Comparison of ENCODE assay signal across 8 cellular contexts in the genomic region with DNA sequence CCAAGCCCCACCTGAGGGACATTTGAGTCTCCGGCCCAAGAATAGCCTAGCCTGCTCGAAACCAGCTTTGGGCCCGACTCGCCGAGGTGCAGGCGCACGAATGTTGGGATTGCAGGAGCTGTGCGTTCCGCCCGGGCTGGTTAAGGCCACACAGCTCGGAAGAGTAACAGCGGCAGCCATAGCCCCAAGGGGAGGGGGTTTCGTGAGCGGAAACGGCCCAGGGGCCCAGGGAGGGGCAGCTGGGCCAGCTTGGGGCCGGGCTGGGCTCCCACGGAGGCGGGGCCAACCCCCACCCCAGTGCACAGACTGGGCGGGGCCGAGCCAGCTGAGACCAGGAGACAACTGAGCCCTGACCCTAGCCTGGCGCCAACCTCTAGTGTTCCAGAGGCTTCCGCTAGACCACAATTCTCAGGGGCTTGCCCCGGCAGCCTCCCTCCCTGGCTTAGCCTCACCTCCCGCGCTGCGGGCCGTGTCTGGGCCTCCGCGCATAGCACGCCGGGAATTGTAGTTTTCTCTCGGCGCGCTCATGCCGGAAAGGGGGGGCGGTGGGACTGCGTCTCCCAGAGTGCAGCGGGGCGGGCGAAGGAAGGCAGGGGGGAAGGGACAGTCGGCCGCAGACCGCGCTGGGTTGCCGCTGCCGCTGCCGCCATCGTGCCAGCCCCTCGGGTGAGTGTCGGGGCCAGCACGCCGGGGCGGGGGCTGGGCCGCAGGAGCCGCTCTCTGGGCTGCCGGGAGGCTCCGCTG. TPM values are rescaled to one million over a fixed set of nuclear protein-coding genes. Genes with fewer than 3 reads are reported as not detected.
A peak's percentile ranks its signal among the peaks of the same experiment; 100 is the strongest.
DNase-seq lines count a peak whose midpoint lies in the region; ATAC-seq, FAIRE-seq and TF ChIP-seq lines count a peak whose summit lies in the region.

TSS of gene NUTF2 (plus strand) at position 614 of the 744 bp plus-strand sequence. CDS start 18,198 bp downstream, outside the sequence.

- dilution Hi-C loops in endothelial cell of umbilical vein (cut with MboI; ENCODE audit: extremely low pct_ligation_motif_present, low sequenced_read_pairs): no loop called here

- H3K79me2 ChIP-seq in OCI-LY7 (ENCODE audit: insufficient read depth, low read depth, low read length) (peaks cover 80% of the 10 kb centered on the region), endothelial cell of umbilical vein (ENCODE audit: control insufficient read depth, insufficient read depth, low read length) (peaks cover 64% of the 10 kb centered on the region)

- no peaks in the 10 kb centered on the region for H3K9me3 ChIP-seq in OCI-LY7 (ENCODE audit: low read length)
- H3K9me3 ChIP-seq in endothelial cell of umbilical vein (replicated peaks; ENCODE audit: control insufficient read depth, insufficient read depth, low read length): no peaks in the 10 kb centered on the region

- intact Hi-C loops in OCI-LY7 (cut with micrococcal nuclease; ENCODE audit: unreplicated experiment) (loop anchor here (1.0 kb wide), 2 partner anchors 26 to 325 kb away; no protein-coding TSS in a partner anchor), endothelial cell of umbilical vein (cut with micrococcal nuclease) (loop anchor here (1.0 to 2.0 kb wide), 5 partner anchors 13 to 174 kb away; partner anchors contain the start of genes EDC4 and PSKH1)

- no peak for TF ChIP-seq CTCF in OCI-LY7 (conservative IDR thresholded peaks at IDR 0.05; ENCODE audit: low read length)
- no peak for TF ChIP-seq CTCF in endothelial cell of umbilical vein (IDR thresholded peaks at IDR 0.05; ENCODE audit: extremely low read depth in 1 of 2, insufficient read depth in 1 of 2, low read depth in 1 of 2, low read length in 2 of 2)

- no peaks in the 10 kb centered on the region for H3K9me2 ChIP-seq in OCI-LY7 (ENCODE audit: insufficient read depth, low read length)

- H3K27ac ChIP-seq in OCI-LY7 (ENCODE audit: low read depth, low read length, poor library complexity, severe bottlenecking): peak within 1 kb of the TSS; percentile 80
- H3K27ac ChIP-seq in endothelial cell of umbilical vein (ENCODE audit: insufficient read depth, low read depth, low read length): peak within 1 kb of the TSS; percentile 79

- H3K9ac ChIP-seq in endothelial cell of umbilical vein (replicated peaks; ENCODE audit: extremely low read depth, insufficient read depth, low read length): peak within 1 kb of the TSS; percentile 93

- H3K4me3 ChIP-seq in OCI-LY7 (ENCODE audit: low read depth, low read length, poor library complexity, severe bottlenecking): peak within 1 kb of the TSS; percentile 99
- peak within 1 kb of the TSS; percentile 71 to 81 (median 74) for H3K4me3 ChIP-seq in endothelial cell of umbilical vein (replicated peaks in 1 of 3; ENCODE audit: insufficient read depth in 1 of 3, low read depth in 1 of 3, low read length in 3 of 3)

- TF ChIP-seq POLR2A in endothelial cell of umbilical vein (IDR thresholded peaks at IDR 0.05; ENCODE audit: low read depth, low read length): peak; percentile 76

- BruUV-seq in OCI-LY7 (replicated peaks; lab: Mats Ljungman, UMichigan) (no TSS peak), endothelial cell of umbilical vein (replicated peaks; lab: Mats Ljungman, UMichigan) (no TSS peak)

- no peaks in the 10 kb centered on the region for H3K27me3 ChIP-seq in endothelial cell of umbilical vein (ENCODE audit: control insufficient read depth in 2 of 2, insufficient read depth in 2 of 2, low read length in 2 of 2)

- peaks cover 40% of the 10 kb centered on the region for H3K4me1 ChIP-seq in OCI-LY7 (ENCODE audit: insufficient read depth, low read length, poor library complexity, severe bottlenecking)
- H3K4me1 ChIP-seq in endothelial cell of umbilical vein (ENCODE audit: control insufficient read depth, extremely low read depth, insufficient read depth, low read length): peaks cover 32% of the 10 kb centered on the region

- H3K9me1 ChIP-seq in endothelial cell of umbilical vein (replicated peaks; ENCODE audit: control insufficient read depth, extremely low read depth, insufficient read depth, low read length): no peaks in the 10 kb centered on the region

- H3K4me2 ChIP-seq in OCI-LY7 (ENCODE audit: low read length) (peak within 1 kb of the TSS; percentile 98), endothelial cell of umbilical vein (ENCODE audit: insufficient read depth, low read length) (peak within 1 kb of the TSS; percentile 79)

- peak within 1 kb of the TSS; percentile 54; the same call in 1 of the 2 replicates for H2AFZ ChIP-seq in OCI-LY7 (ENCODE audit: low read length)
- peak within 1 kb of the TSS; percentile 74 for H2AFZ ChIP-seq in endothelial cell of umbilical vein (ENCODE audit: low read depth, low read length)

- peak; percentile 92 for DNase-seq in D341Med (ENCODE audit: low spot score)
- peak; percentile 96 for DNase-seq in HuH-7.5 (ENCODE audit: low spot score)
- peak; percentile 98 for DNase-seq in OCI-LY7 (ENCODE audit: low spot score)
- peak; percentile 91 for DNase-seq in activated T-cell treated with anti-CD3 and anti-CD28 coated beads for 1 hour (ENCODE audit: low read depth)
- peak; percentile 93 for DNase-seq in endothelial cell of umbilical vein (ENCODE audit: low read depth, low spot score)
- peak; percentile 91 for DNase-seq in middle frontal gyrus (ENCODE audit: extremely low spot score, low spot score)
- peak; percentile 84 to 87 for DNase-seq in stimulated activated CD8-positive, alpha-beta memory T cell treated with anti-CD3 and anti-CD28 coated beads, Interleukin-4, amount 100 ng/mL, for 1 hour (ENCODE audit: low read depth in 2 of 2, low spot score in 1 of 2)

- peak; percentile 87 for FAIRE-seq in endothelial cell of umbilical vein (lab: Jason Lieb, UNC)

- ATAC-seq in GM21515 (IDR thresholded peaks at IDR 0.05; ENCODE audit: unreplicated experiment): peak; percentile 48

- H3K36me3 ChIP-seq in OCI-LY7 (ENCODE audit: insufficient read depth, low read length): peaks cover 24% of the 10 kb centered on the region
- H3K36me3 ChIP-seq in endothelial cell of umbilical vein (ENCODE audit: control insufficient read depth in 2 of 2, extremely low read depth in 1 of 2, insufficient read depth in 2 of 2, low read length in 2 of 2): peaks cover 0 to 3% of the 10 kb centered on the region in 2 experiments

- POLR2A ChIA-PET in OCI-LY7 (lab: Charles Lee) (interaction anchor here (0.6 to 1.4 kb wide), 5 partner anchors 12 to 1579 kb away, joined by 3 to 7 read pairs (median 3); partner anchors contain the start of genes RANBP10 and TSNAXIP1), endothelial cell of umbilical vein (lab: Charles Lee) (interaction anchor here (1.1 to 1.6 kb wide), 2 partner anchors 27 to 31 kb away, joined by 3 to 4 read pairs; partner anchors contain the start of gene EDC4)

- CTCF ChIA-PET in OCI-LY7 (lab: Charles Lee; ENCODE audit: unreplicated experiment): interaction anchor here (1.2 to 1.4 kb wide), 2 partner anchors 13 to 30 kb away, joined by 4 to 5 read pairs; no protein-coding TSS in a partner anchor
- CTCF ChIA-PET in endothelial cell of umbilical vein (lab: Charles Lee): interaction anchor here (0.8 to 4.6 kb wide), 8 partner anchors 13 to 178 kb away, joined by 3 to 32 read pairs (median 6); no protein-coding TSS in a partner anchor

- peaks cover 16% of the 10 kb centered on the region; the same call in 1 of the 2 replicates for H4K20me1 ChIP-seq in OCI-LY7 (ENCODE audit: insufficient read depth, low read length)
- H4K20me1 ChIP-seq in endothelial cell of umbilical vein (replicated peaks; ENCODE audit: control insufficient read depth, extremely low read depth, insufficient read depth, low read length): peaks cover 3% of the 10 kb centered on the region

TF ChIP-seq in endothelial cell of umbilical vein, 7 proteins besides CTCF, POLR2A, EP300 and RAD21:
- peak; percentile 88 for TF ChIP-seq POLR2AphosphoS5 (IDR thresholded peaks at IDR 0.05; ENCODE audit: insufficient read depth, low read depth, low read length)
- peak; percentile 85 for TF ChIP-seq MYC (IDR thresholded peaks at IDR 0.05; ENCODE audit: low read depth, low read length)
- no peak for TF ChIP-seq JUN (IDR thresholded peaks at IDR 0.05; ENCODE audit: borderline replicate concordance, insufficient read depth, insufficient read length, low read depth)
- TF ChIP-seq EZH2 (IDR thresholded peaks at IDR 0.05; ENCODE audit: borderline replicate concordance, low read depth, low read length, severe bottlenecking): no peak
- TF ChIP-seq, protein P1, sequence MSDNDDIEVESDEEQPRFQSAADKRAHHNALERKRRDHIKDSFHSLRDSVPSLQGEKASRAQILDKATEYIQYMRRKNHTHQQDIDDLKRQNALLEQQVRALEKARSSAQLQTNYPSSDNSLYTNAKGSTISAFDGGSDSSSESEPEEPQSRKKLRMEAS (IDR thresholded peaks at IDR 0.05; ENCODE audit: insufficient read depth, insufficient read length): peak; percentile 3

RNA-seq across cellular contexts. Expression of gene NUTF2, which starts in this region (rescaled TPM):
- total RNA-seq in OCI-LY7 (2014; rRNA removed; shearing (Covaris generic)): 168 and 187 TPM in 2 replicates
- total RNA-seq in OCI-LY7 (2022): 143 and 144 TPM in 2 replicates
- total RNA-seq in endothelial cell of umbilical vein: 199 and 208 TPM in 2 replicates
- 273 and 425 TPM in 2 replicates for polyA plus RNA-seq in endothelial cell of umbilical vein
- polyA plus RNA-seq in endothelial cell of umbilical vein (2011; cell fraction: cytosol; rRNA removed): 422 and 462 TPM in 2 replicates
- polyA plus RNA-seq in endothelial cell of umbilical vein (2011; cell fraction: nucleus; rRNA removed): 203 and 229 TPM in 2 replicates
- polyA plus RNA-seq in endothelial cell of umbilical vein (2012): 317 and 338 TPM in 2 replicates
- 350 and 402 TPM in 2 replicates for polyA minus RNA-seq in endothelial cell of umbilical vein
- polyA minus RNA-seq in endothelial cell of umbilical vein (2011; cell fraction: cytosol; rRNA and poly(A)+ RNA removed): 183 TPM
- 67.7 and 85.7 TPM in 2 replicates for polyA minus RNA-seq in endothelial cell of umbilical vein (2011; cell fraction: nucleus; rRNA and poly(A)+ RNA removed)

Comparison
In these comparisons a context has a peak if more than half of its experiments do, and no peak if none do; other contexts are left out.
1. Peak in every context shown above with its lines: DNase-seq, ATAC-seq, H3K4me3 ChIP-seq and H3K27ac ChIP-seq.